In the genomic region with DNA sequence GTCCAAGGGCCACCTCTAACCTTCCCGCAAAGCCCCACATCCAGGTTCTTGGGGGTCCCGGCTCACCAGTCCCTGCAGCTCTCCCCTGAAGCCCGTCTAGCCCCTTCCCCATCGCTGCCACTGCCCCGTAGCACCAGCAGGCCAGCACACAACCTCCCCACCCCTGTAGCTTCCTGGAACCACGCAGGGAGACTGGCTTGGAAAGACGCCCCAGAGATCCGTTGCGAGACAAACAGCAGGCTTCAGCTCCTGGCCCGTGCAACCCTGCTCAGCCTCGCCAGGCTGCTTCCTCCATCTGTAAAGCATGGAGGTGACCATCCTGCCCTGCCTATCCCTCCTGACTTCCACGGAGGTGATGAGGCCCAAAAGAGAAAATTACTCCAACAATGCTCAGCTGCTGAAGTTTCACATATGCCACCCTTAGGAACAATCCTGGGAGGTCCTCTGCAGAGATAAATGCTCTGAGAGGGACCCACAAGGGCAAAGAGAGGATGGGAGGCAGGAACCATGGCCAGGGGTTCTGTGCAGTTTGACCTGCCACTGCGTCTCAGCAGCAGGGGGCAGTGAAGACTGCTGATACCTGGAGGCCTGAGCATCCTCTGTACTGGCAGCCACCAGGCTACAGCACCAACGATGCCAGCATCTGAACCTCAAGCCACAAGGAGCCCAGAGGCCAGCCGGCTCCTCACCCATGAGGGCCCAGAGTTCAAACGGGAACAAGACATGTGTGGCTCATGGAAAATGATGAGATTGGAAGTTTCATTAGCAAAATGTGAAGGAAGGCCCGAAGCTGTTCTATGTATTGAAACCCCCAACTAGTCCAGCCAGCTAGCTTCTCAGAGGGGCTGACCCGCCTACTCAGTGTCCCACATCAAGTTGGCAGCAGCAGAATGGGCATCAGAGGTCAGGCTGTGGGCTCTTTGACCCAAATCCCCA, we compare ENCODE assay signal across 9 cellular contexts. TPM values are rescaled to one million over a fixed set of nuclear protein-coding genes. Genes with fewer than 3 reads are reported as not detected.
DNase-seq lines count a peak whose midpoint lies in the region; ATAC-seq and TF ChIP-seq lines count a peak whose summit lies in the region.
"Had no signal": no experiment of that assay in that cellular context is flagged by ENCODE, and none has a peak within 500 bp of the region (broad histone marks: within the 10 kb centered on the region; RNA-seq: fewer than 3 reads in every experiment).

No MANE protein-coding gene starts in this region.

- no peak for TF ChIP-seq EP300 in sigmoid colon (IDR thresholded peaks at IDR 0.05)

- no peaks in the 10 kb centered on the region for H3K9me3 ChIP-seq in T-helper 17 cell (ENCODE audit: control insufficient read depth, low read length, poor library complexity, severe bottlenecking)
- no peaks in the 10 kb centered on the region for H3K9me3 ChIP-seq in sigmoid colon

- DNase-seq in GM12864 (ENCODE audit: low read depth) (no peak), T-helper 17 cell (peak; percentile 27 to 51 (median 34)), dorsolateral prefrontal cortex (peak in 1 of 10 donors; percentile 62), sigmoid colon (peak; percentile 68), NCI-H187 treated with DMSO at 0.1 percent for 48 hours (lab: John Stamatoyannopoulos, UW) (no peak), NK-92 (lab: John Stamatoyannopoulos, UW; ENCODE audit: unreplicated experiment) (no peak), epidermal melanocyte (ENCODE audit: insufficient read length, low spot score) (no peak), GOT3 (lab: John Stamatoyannopoulos, UW) (no peak)

- no peaks in the 10 kb centered on the region for H3K36me3 Mint-ChIP-seq in T-helper 17 cell (ENCODE audit: low read depth)

- no peaks in the 10 kb centered on the region for H3K36me3 ChIP-seq in sigmoid colon

- H3K4me3 Mint-ChIP-seq in T-helper 17 cell, result no peak overlapping the region
- H3K4me3 Mint-ChIP-seq: stimulated activated naive CD8-positive, alpha-beta T cell treated with anti-CD3 and anti-CD28 coated beads, Interleukin-15, Interleukin-2, amounts not matched to agents 100 ng/mL and 50 ng/mL, for 24 hours had no signal

- H3K4me3 ChIP-seq in GM12864 (ENCODE audit: low read depth, low read length) (no peak overlapping the region), dorsolateral prefrontal cortex (no peak overlapping the region), sigmoid colon (no peak overlapping the region)

- H3K4me1 ChIP-seq in sigmoid colon, result peaks cover 0 to 64% (median 56%) of the 10 kb centered on the region in 4 donors

- peaks cover 53% of the 10 kb centered on the region for H3K4me1 Mint-ChIP-seq in T-helper 17 cell

- TF ChIP-seq CTCF in GM12864 (IDR thresholded peaks at IDR 0.05; ENCODE audit: low read depth, low read length, missing control alignments), result peak; percentile 67
- TF ChIP-seq CTCF in dorsolateral prefrontal cortex (IDR thresholded peaks at IDR 0.05 in 54 of 56, conservative IDR thresholded peaks at IDR 0.05 in 2 of 56; ENCODE audit: low read depth in 1 of 56, partially characterized antibody in 56 of 56), result peak in 17 of 56 donors; percentile 8 to 42 (median 21)
- TF ChIP-seq CTCF in sigmoid colon (IDR thresholded peaks at IDR 0.05), result no peak

- intact Hi-C loops in dorsolateral prefrontal cortex (cut with DNase I) (no loop called here), sigmoid colon (cut with DNase I) (no loop called here)

- ATAC-seq in T-helper 17 cell, result peak; percentile 51

- H3K27ac ChIP-seq in dorsolateral prefrontal cortex (peak overlapping the region in 39 of 59 donors; percentile 4 to 90 (median 47)), sigmoid colon (peak overlapping the region in 3 of 4 donors; percentile 0 to 24 (median 14))

- H3K27me3 Mint-ChIP-seq in T-helper 17 cell, result no peaks in the 10 kb centered on the region
- H3K27me3 Mint-ChIP-seq: stimulated activated naive CD8-positive, alpha-beta T cell treated with anti-CD3 and anti-CD28 coated beads, Interleukin-15, Interleukin-2, amounts not matched to agents 100 ng/mL and 50 ng/mL, for 24 hours had no signal

- no peak for TF ChIP-seq POLR2A in sigmoid colon (IDR thresholded peaks at IDR 0.05)

- WGBS in sigmoid colon, 2 donors, result 76 to 80% methylated on average over 18 of the region's 18 CpGs

- peak overlapping the region; percentile 98 for H3K27ac Mint-ChIP-seq in T-helper 17 cell
- H3K27ac Mint-ChIP-seq: stimulated activated naive CD8-positive, alpha-beta T cell treated with anti-CD3 and anti-CD28 coated beads, Interleukin-15, Interleukin-2, amounts not matched to agents 100 ng/mL and 50 ng/mL, for 24 hours had no signal

- H3K27me3 ChIP-seq in dorsolateral prefrontal cortex, result no peaks in the 10 kb centered on the region
- no peaks in the 10 kb centered on the region for H3K27me3 ChIP-seq in sigmoid colon

RNA-seq across cellular contexts. Expression of a gene that starts 16.1 kb away (rescaled TPM):
- total RNA-seq in T-helper 17 cell, result 10 to 100 TPM; 37.7 TPM
- 100 to 1,000 TPM in 35 of 120 experiments, 10 to 100 TPM in 85; 71.8 to 123 (median 94.1) TPM for total RNA-seq in dorsolateral prefrontal cortex
- total RNA-seq in sigmoid colon, result 10 to 100 TPM; 25.5 to 36.8 (median 32.7) TPM
- 10 to 100 TPM in 2 of 3 donors, 1 to 10 TPM in 1; 7.2 to 68.7 (median 11.8) TPM for polyA plus RNA-seq in sigmoid colon

RNA-seq across cellular contexts. Expression of a gene that starts 25.0 kb away (rescaled TPM):
- under 1 TPM; 0.20 to 0.29 TPM for total RNA-seq in T-helper 17 cell
- under 1 TPM in 4 of 120 experiments, not detected in 116; 0.21 to 0.34 (median 0.25) TPM for total RNA-seq in dorsolateral prefrontal cortex
- not detected for total RNA-seq in sigmoid colon
- under 1 TPM in 1 of 3 donors, not detected in 2; 0.12 TPM for polyA plus RNA-seq in sigmoid colon

RNA-seq across cellular contexts. Expression of a gene that starts 38.3 kb away (rescaled TPM):
- total RNA-seq in T-helper 17 cell (10 to 100 TPM; 34.7 to 46.5 TPM), dorsolateral prefrontal cortex (10 to 100 TPM; 14.5 to 25.7 (median 19.3) TPM), sigmoid colon (10 to 100 TPM; 12.9 to 15.5 (median 14.0) TPM)
- 10 to 100 TPM in 1 of 3 donors, 1 to 10 TPM in 2; 7.2 to 12.9 (median 7.4) TPM for polyA plus RNA-seq in sigmoid colon

RNA-seq across cellular contexts. Expression of a gene that starts 44.0 kb away (rescaled TPM):
- total RNA-seq in T-helper 17 cell, result not detected
- total RNA-seq in dorsolateral prefrontal cortex, result under 1 TPM in 1 of 120 experiments, not detected in 119; 0.72 TPM
- not detected for total RNA-seq in sigmoid colon
- not detected for polyA plus RNA-seq in sigmoid colon

Comparison
In these comparisons a context has a peak if more than half of its experiments do, and no peak if none do; other contexts are left out.
1. DNase-seq: peak in T-helper 17 cell (3 of 3) and sigmoid colon (single experiment); none in GM12864 (single experiment), NCI-H187 treated with DMSO at 0.1 percent for 48 hours (single experiment), NK-92 (single experiment), epidermal melanocyte (single experiment) and GOT3 (single experiment).